8 cellular contexts compared by ENCODE assay signal in the genomic region with DNA sequence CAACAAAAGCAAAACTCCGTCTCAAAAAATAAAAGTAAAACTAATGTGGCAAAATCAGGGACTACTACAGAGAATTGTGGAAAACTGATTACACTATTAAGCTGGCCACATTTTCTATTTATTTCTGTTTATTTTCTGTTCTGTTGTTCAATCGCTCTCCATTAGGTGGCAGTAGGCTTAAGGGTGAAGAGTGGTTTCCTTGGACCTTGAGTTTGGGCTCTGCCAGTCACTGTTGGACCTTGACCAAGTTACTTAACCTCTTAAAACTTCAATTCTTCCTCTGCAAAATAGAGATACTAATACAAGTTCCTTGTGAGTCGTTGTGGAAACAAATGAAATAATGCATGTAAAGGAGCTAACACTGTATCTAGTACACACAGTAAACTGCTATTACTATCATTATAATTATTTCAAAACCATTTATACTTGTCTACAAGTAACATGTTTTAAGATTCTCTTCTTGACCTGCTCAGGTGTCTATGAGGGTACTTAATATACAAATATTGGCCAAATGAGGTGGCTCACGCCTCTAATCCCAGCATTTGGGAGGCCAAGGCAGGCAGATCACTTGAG.
DNase-seq lines count a peak whose midpoint lies in the region; ATAC-seq and TF ChIP-seq lines count a peak whose summit lies in the region.

No MANE protein-coding gene starts in this region.

- peak; percentile 73 for TF ChIP-seq CTCF in LNCAP (IDR thresholded peaks at IDR 0.05)

- no peak for TF ChIP-seq POLR2A in GM18505 (IDR thresholded peaks at IDR 0.05; ENCODE audit: borderline replicate concordance, extremely low read depth, insufficient read depth, insufficient read length)

- H3K9me3 Mint-ChIP-seq in stimulated activated effector memory CD8-positive, alpha-beta T cell treated with anti-CD3 and anti-CD28 coated beads, Interleukin-12 subunit alpha, Interleukin-12 subunit beta, amount 100 ng/mL, for 72 hours, result no peaks in the 10 kb centered on the region

- H3K4me1 Mint-ChIP-seq in stimulated activated effector memory CD8-positive, alpha-beta T cell treated with anti-CD3 and anti-CD28 coated beads, Interleukin-12 subunit alpha, Interleukin-12 subunit beta, amount 100 ng/mL, for 72 hours, result no peaks in the 10 kb centered on the region

- DNase-seq in AG20443 (ENCODE audit: low spot score) (peak; percentile 73), amniotic epithelial cell (ENCODE audit: low read depth) (peak; percentile 87), hepatic stellate cell (ENCODE audit: low spot score) (peak; percentile 40)
- no peak for DNase-seq in stimulated activated effector memory CD8-positive, alpha-beta T cell treated with anti-CD3 and anti-CD28 coated beads, Interleukin-12 subunit alpha, Interleukin-12 subunit beta, amount 100 ng/mL, for 72 hours (ENCODE audit: low spot score in 2 of 2)
- no peak for DNase-seq in activated CD8-positive, alpha-beta memory T cell treated with anti-CD3 and anti-CD28 coated beads, Interleukin-2, amount 50 U/mL, for 48 hours

- peak; percentile 60 for ATAC-seq in GM18502 (IDR thresholded peaks at IDR 0.05; ENCODE audit: poor library complexity, unreplicated experiment)
- ATAC-seq in stimulated activated effector memory CD8-positive, alpha-beta T cell treated with anti-CD3 and anti-CD28 coated beads, Interleukin-12 subunit alpha, Interleukin-12 subunit beta, amount 100 ng/mL, for 72 hours, result peak; percentile 40
- no peak for ATAC-seq in GM18505 (IDR thresholded peaks at IDR 0.05; ENCODE audit: unreplicated experiment)

- peaks cover 56% of the 10 kb centered on the region for H3K36me3 Mint-ChIP-seq in stimulated activated effector memory CD8-positive, alpha-beta T cell treated with anti-CD3 and anti-CD28 coated beads, Interleukin-12 subunit alpha, Interleukin-12 subunit beta, amount 100 ng/mL, for 72 hours

- no peak overlapping the region for H3K4me3 Mint-ChIP-seq in stimulated activated effector memory CD8-positive, alpha-beta T cell treated with anti-CD3 and anti-CD28 coated beads, Interleukin-12 subunit alpha, Interleukin-12 subunit beta, amount 100 ng/mL, for 72 hours

- H3K27ac Mint-ChIP-seq in stimulated activated effector memory CD8-positive, alpha-beta T cell treated with anti-CD3 and anti-CD28 coated beads, Interleukin-12 subunit alpha, Interleukin-12 subunit beta, amount 100 ng/mL, for 72 hours, result no peak overlapping the region

Comparison
In these comparisons a context has a peak if more than half of its experiments do, and no peak if none do; other contexts are left out.
1. DNase-seq: peak in AG20443 (single experiment), amniotic epithelial cell (single experiment) and hepatic stellate cell (single experiment); none in stimulated activated effector memory CD8-positive, alpha-beta T cell treated with anti-CD3 and anti-CD28 coated beads, Interleukin-12 subunit alpha, Interleukin-12 subunit beta, amount 100 ng/mL, for 72 hours (0 of 2) and activated CD8-positive, alpha-beta memory T cell treated with anti-CD3 and anti-CD28 coated beads, Interleukin-2, amount 50 U/mL, for 48 hours (single experiment).